Comparison of ENCODE assay signal across 11 cellular contexts in genomic region chr7:130957140-130957513, GRCh38.
A peak's percentile ranks its signal among the peaks of the same experiment; 100 is the strongest.
DNase-seq lines count a peak whose midpoint lies in the region; ATAC-seq lines count a peak whose summit lies in the region.
"Had no signal": no experiment of that assay in that cellular context is flagged by ENCODE, and none has a peak within 500 bp of the region (broad histone marks: within the 10 kb centered on the region; RNA-seq: fewer than 3 reads in every experiment).

No MANE protein-coding gene starts in this region.

- DNase-seq in CD1c-positive myeloid dendritic cell (ENCODE audit: extremely low spot score): peak; percentile 21
- DNase-seq in GM23248: peak; percentile 37
- DNase-seq in T-helper 2 cell treated with Interferon-gamma antibody and Interleukin-4, amounts not matched to agents 5 μg/mL and 100 μg/mL, for 36 hours (ENCODE audit: low spot score): no peak
- no peak for DNase-seq in memory B cell (ENCODE audit: low spot score in 2 of 2)
- no peak for DNase-seq in activated CD4-positive, CD25-positive, alpha-beta regulatory T cell treated with anti-CD3 and anti-CD28 coated beads, Interleukin-2, amount 50 U/mL, for 72 hours
- DNase-seq in NCI-H1092 (lab: John Stamatoyannopoulos, UW): no peak
- DNase-seq: DMS53, SIG-M5 had no signal

- peak overlapping the region; percentile 100 for H3K27ac ChIP-seq in GM23248

- H3K27me3 Mint-ChIP-seq in T-helper 2 cell treated with Interferon-gamma antibody and Interleukin-4, amounts not matched to agents 5 μg/mL and 100 μg/mL, for 36 hours (ENCODE audit: low read depth): peaks cover 4% of the 10 kb centered on the region
- no peaks in the 10 kb centered on the region for H3K27me3 Mint-ChIP-seq in memory B cell
- H3K27me3 Mint-ChIP-seq in activated T-helper 17 cell treated with anti-CD3 and anti-CD28 coated beads, Interleukin-2, amount 50 U/mL, for 72 hours: no peaks in the 10 kb centered on the region

- no peaks in the 10 kb centered on the region for H3K9me2 ChIP-seq in GM23248 (ENCODE audit: insufficient read depth)

- H3F3A ChIP-seq in GM23248 (ENCODE audit: insufficient read depth): peaks cover 88% of the 10 kb centered on the region

- no peaks in the 10 kb centered on the region for H3K27me3 ChIP-seq in GM23248 (replicated peaks; ENCODE audit: insufficient read depth)

- H3K4me3 Mint-ChIP-seq in T-helper 2 cell treated with Interferon-gamma antibody and Interleukin-4, amounts not matched to agents 5 μg/mL and 100 μg/mL, for 36 hours: peak overlapping the region; percentile 98
- peak overlapping the region; percentile 82 for H3K4me3 Mint-ChIP-seq in memory B cell
- H3K4me3 Mint-ChIP-seq in activated T-helper 17 cell treated with anti-CD3 and anti-CD28 coated beads, Interleukin-2, amount 50 U/mL, for 72 hours: no peak overlapping the region

- H3K27ac Mint-ChIP-seq in T-helper 2 cell treated with Interferon-gamma antibody and Interleukin-4, amounts not matched to agents 5 μg/mL and 100 μg/mL, for 36 hours: peak overlapping the region; percentile 100
- no peak overlapping the region for H3K27ac Mint-ChIP-seq in memory B cell
- no peak overlapping the region for H3K27ac Mint-ChIP-seq in activated T-helper 17 cell treated with anti-CD3 and anti-CD28 coated beads, Interleukin-2, amount 50 U/mL, for 72 hours

- peak overlapping the region; percentile 99 for H3K4me2 ChIP-seq in GM23248 (ENCODE audit: unreplicated experiment)

- H3K9ac ChIP-seq in GM23248: peak overlapping the region; percentile 19

- peak overlapping the region; percentile 81 for H3K4me3 ChIP-seq in GM23248

- peaks cover 68% of the 10 kb centered on the region for H3K4me1 Mint-ChIP-seq in T-helper 2 cell treated with Interferon-gamma antibody and Interleukin-4, amounts not matched to agents 5 μg/mL and 100 μg/mL, for 36 hours (ENCODE audit: low read depth)
- H3K4me1 Mint-ChIP-seq in memory B cell: peaks cover 69% of the 10 kb centered on the region
- peaks cover 40% of the 10 kb centered on the region for H3K4me1 Mint-ChIP-seq in activated T-helper 17 cell treated with anti-CD3 and anti-CD28 coated beads, Interleukin-2, amount 50 U/mL, for 72 hours

- peaks cover 84% of the 10 kb centered on the region for H3K79me2 ChIP-seq in GM23248 (ENCODE audit: insufficient read depth)

- H4K20me1 ChIP-seq in GM23248 (ENCODE audit: insufficient read depth): no peaks in the 10 kb centered on the region

- H3K9me3 ChIP-seq in GM23248 (ENCODE audit: low read depth): no peaks in the 10 kb centered on the region

- ATAC-seq in memory B cell (ENCODE audit: low read depth) (peak; percentile 43), HG02571 (IDR thresholded peaks at IDR 0.05; ENCODE audit: unreplicated experiment) (no peak)
- no peak for ATAC-seq in activated T-helper 17 cell treated with anti-CD3 and anti-CD28 coated beads, Interleukin-2, amount 50 U/mL, for 72 hours (replicated peaks)
- ATAC-seq: sciatic nerve had no signal

- peaks cover 76% of the 10 kb centered on the region for H3K36me3 Mint-ChIP-seq in T-helper 2 cell treated with Interferon-gamma antibody and Interleukin-4, amounts not matched to agents 5 μg/mL and 100 μg/mL, for 36 hours (ENCODE audit: low read depth)
- H3K36me3 Mint-ChIP-seq in memory B cell: peaks cover 22% of the 10 kb centered on the region
- H3K36me3 Mint-ChIP-seq in activated T-helper 17 cell treated with anti-CD3 and anti-CD28 coated beads, Interleukin-2, amount 50 U/mL, for 72 hours (ENCODE audit: low read depth): no peaks in the 10 kb centered on the region

- 12 to 17% methylated on average over 2 of the region's 2 CpGs for WGBS in GM23248 (ENCODE audit: low coverage in 1 of 2, low lambda C conversion rate in 2 of 2, missing lambda C conversion rate in 2 of 2), 2 experiments

- H2AFZ ChIP-seq in GM23248: no peak overlapping the region

- H3K9me3 Mint-ChIP-seq in T-helper 2 cell treated with Interferon-gamma antibody and Interleukin-4, amounts not matched to agents 5 μg/mL and 100 μg/mL, for 36 hours: no peaks in the 10 kb centered on the region
- peaks cover 2% of the 10 kb centered on the region for H3K9me3 Mint-ChIP-seq in memory B cell
- H3K9me3 Mint-ChIP-seq in activated T-helper 17 cell treated with anti-CD3 and anti-CD28 coated beads, Interleukin-2, amount 50 U/mL, for 72 hours: no peaks in the 10 kb centered on the region

- H3K36me3 ChIP-seq in GM23248 (ENCODE audit: low read depth): peaks cover 37% of the 10 kb centered on the region; the same call in 1 of the 2 replicates

- in situ Hi-C loops in GM23248 (cut with MboI): no loop called here

- H3K4me1 ChIP-seq in GM23248 (ENCODE audit: insufficient read depth): peaks cover 74% of the 10 kb centered on the region

Comparison
In these comparisons a context has a peak if more than half of its experiments do, and no peak if none do; other contexts are left out.
1. DNase-seq: peak in CD1c-positive myeloid dendritic cell (single experiment) and GM23248 (single experiment); none in T-helper 2 cell treated with Interferon-gamma antibody and Interleukin-4, amounts not matched to agents 5 μg/mL and 100 μg/mL, for 36 hours (single experiment), memory B cell (0 of 2), activated CD4-positive, CD25-positive, alpha-beta regulatory T cell treated with anti-CD3 and anti-CD28 coated beads, Interleukin-2, amount 50 U/mL, for 72 hours (single experiment) and NCI-H1092 (single experiment).